In the genomic region with DNA sequence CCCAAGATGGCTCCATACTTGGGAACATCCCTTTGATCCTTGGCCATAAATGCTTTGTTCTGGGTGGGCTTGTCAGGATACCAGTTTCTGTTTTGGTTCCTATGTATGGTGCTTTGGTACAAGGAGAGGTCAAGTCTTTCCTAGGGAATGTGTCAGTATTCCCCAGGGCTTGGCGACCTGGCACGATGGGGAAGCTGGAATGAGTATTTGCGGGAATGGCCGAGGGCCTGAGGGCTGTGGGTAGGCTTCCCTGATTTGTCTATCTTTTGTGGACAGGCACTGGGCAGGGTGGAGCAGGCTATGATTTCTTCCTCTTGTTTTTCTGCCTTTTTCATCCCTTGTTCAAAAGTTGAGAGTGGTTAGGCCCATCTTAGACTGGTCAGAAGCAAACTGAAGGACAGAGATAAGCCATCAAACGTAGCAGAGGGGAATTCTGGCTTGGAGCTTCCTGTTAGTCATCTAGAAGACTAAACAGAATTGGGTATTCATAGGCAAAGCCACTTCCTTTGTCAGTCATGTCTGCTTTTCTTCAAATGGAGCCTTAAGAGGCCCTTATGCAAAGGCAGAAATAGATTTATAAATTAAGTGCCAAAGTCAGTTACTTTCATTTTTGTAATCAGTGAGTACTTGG, we compare ENCODE assay signal across 8 cellular contexts. TPM values are rescaled to one million over a fixed set of nuclear protein-coding genes. Genes with fewer than 3 reads are reported as not detected.
DNase-seq lines count a peak whose midpoint lies in the region; ATAC-seq and TF ChIP-seq lines count a peak whose summit lies in the region.

No MANE protein-coding gene starts in this region.

- H3K27ac ChIP-seq in mammary epithelial cell (ENCODE audit: insufficient read depth, low read depth, low read length): no peak overlapping the region

- peak; percentile 45 for ATAC-seq in GM21390 (IDR thresholded peaks at IDR 0.05; ENCODE audit: unreplicated experiment)

- H3K9me3 ChIP-seq in mammary epithelial cell (replicated peaks; ENCODE audit: insufficient read depth, low read length): no peaks in the 10 kb centered on the region

- H2AFZ ChIP-seq in mammary epithelial cell (ENCODE audit: low read depth, low read length): peak overlapping the region; percentile 48

- H3K9ac ChIP-seq in mammary epithelial cell (ENCODE audit: insufficient read depth, low read length): no peak overlapping the region

- CTCF ChIA-PET in mammary epithelial cell (lab: Charles Lee; ENCODE audit: low non-redundant PET): no interaction called here

- 70% methylated on average over 5 of the region's 5 CpGs for WGBS in mammary epithelial cell (ENCODE audit: low coverage, missing lambda C conversion rate)

- in situ Hi-C loops in mammary epithelial cell (cut with MboI; ENCODE audit: low sequenced_read_pairs in 2 of 2): no loop called here

- H3K4me3 ChIP-seq in mammary epithelial cell (replicated peaks in 1 of 3; ENCODE audit: insufficient read depth in 1 of 3, low read depth in 2 of 3, low read length in 3 of 3): no peak overlapping the region

- H3K27me3 ChIP-seq in mammary epithelial cell (ENCODE audit: insufficient read depth, low read length): no peaks in the 10 kb centered on the region

- no peaks in the 10 kb centered on the region for H3K79me2 ChIP-seq in mammary epithelial cell (ENCODE audit: insufficient read depth, low read length)

- peak; percentile 3 for DNase-seq in GF-D8 (lab: John Stamatoyannopoulos, UW)
- peak; percentile 16 for DNase-seq in HS-5 (ENCODE audit: low read depth)
- DNase-seq in mammary epithelial cell: peak; percentile 63
- DNase-seq in NCI-H748 (lab: John Stamatoyannopoulos, UW; ENCODE audit: unreplicated experiment): no peak
- no peak for DNase-seq in posterior vena cava (ENCODE audit: low spot score)
- DNase-seq in NCI-H2081 treated with DMSO at 0.1 percent for 48 hours (lab: John Stamatoyannopoulos, UW): no peak
- DNase-seq in NCI-H748 treated with DMSO at 0.1 percent for 48 hours (lab: John Stamatoyannopoulos, UW): no peak

- no peaks in the 10 kb centered on the region for H3K36me3 ChIP-seq in mammary epithelial cell (ENCODE audit: insufficient read depth, low read length)

- H3K4me2 ChIP-seq in mammary epithelial cell (ENCODE audit: insufficient read depth, low read depth, low read length): no peak overlapping the region

- BruUV-seq in mammary epithelial cell (replicated peaks; lab: Mats Ljungman, UMichigan): no TSS peak

- intact Hi-C loops in mammary epithelial cell (cut with micrococcal nuclease) (no loop called here), posterior vena cava (cut with DNase I) (no loop called here)

- peaks cover 18% of the 10 kb centered on the region for H3K4me1 ChIP-seq in mammary epithelial cell (ENCODE audit: insufficient read depth, low read length)

- H4K20me1 ChIP-seq in mammary epithelial cell (ENCODE audit: insufficient read depth, low read length): no peaks in the 10 kb centered on the region

- dilution Hi-C loops in mammary epithelial cell (cut with HindIII; ENCODE audit: low sequenced_read_pairs): no loop called here

- no peak for TF ChIP-seq CTCF in mammary epithelial cell (conservative IDR thresholded peaks at IDR 0.05 in 1 of 2, IDR thresholded peaks at IDR 0.05 in 1 of 2; ENCODE audit: extremely low read depth in 1 of 2, insufficient read depth in 1 of 2, low read depth in 1 of 2, low read length in 2 of 2)

RNA-seq across cellular contexts. Expression of a gene that starts 13.7 kb away (rescaled TPM):
- total RNA-seq in mammary epithelial cell (under 1 TPM; 0.17 to 0.78 TPM), posterior vena cava (10 to 100 TPM; 26.0 to 33.8 TPM)
- 0.29 TPM for polyA plus RNA-seq in mammary epithelial cell
- not detected for polyA minus RNA-seq in mammary epithelial cell

Comparison
In these comparisons a context has a peak if more than half of its experiments do, and no peak if none do; other contexts are left out.
1. DNase-seq: peak in GF-D8 (single experiment), HS-5 (single experiment) and mammary epithelial cell (single experiment); none in NCI-H748 (single experiment), posterior vena cava (single experiment), NCI-H2081 treated with DMSO at 0.1 percent for 48 hours (single experiment) and NCI-H748 treated with DMSO at 0.1 percent for 48 hours (single experiment).
2. RNA of a gene that starts 13.7 kb away (total RNA-seq): 26.0 to 33.8 TPM in posterior vena cava; 0.17 to 0.78 TPM in mammary epithelial cell; every median in the first group is over 10 times any median in the second.